ENCODE assay signal across 8 cellular contexts in genomic region chr6:41705996-41706835, GRCh38. TPM values are rescaled to one million over a fixed set of nuclear protein-coding genes. Genes with fewer than 3 reads are reported as not detected.
DNase-seq lines count a peak whose midpoint lies in the region; ATAC-seq and TF ChIP-seq lines count a peak whose summit lies in the region.

No MANE protein-coding gene starts in this region.

- H3K4me1 ChIP-seq in skeletal muscle tissue (ENCODE audit: control insufficient read depth in 3 of 3, insufficient read depth in 3 of 3, low read length in 3 of 3) = peaks cover 83 to 94% (median 84%) of the 10 kb centered on the region in 3 donors

- peak overlapping the region; percentile 54 to 85 (median 85) for H3K9ac ChIP-seq in skeletal muscle tissue (ENCODE audit: low read depth in 1 of 3, low read length in 3 of 3)

- H3K27ac ChIP-seq in angular gyrus (ENCODE audit: low read depth, low read length) (peak overlapping the region; percentile 99), skeletal muscle tissue (ENCODE audit: low read depth, low read length) (peak overlapping the region; percentile 92)

- H3K4me3 ChIP-seq in skeletal muscle tissue (ENCODE audit: low read length in 3 of 3) = peak overlapping the region in 2 of 3 donors; percentile 22 to 70

- DNase-seq in Daoy (ENCODE audit: low read depth) (peak; percentile 87), hepatic stellate cell (ENCODE audit: low spot score) (peak; percentile 76), cortex of kidney (lab: John Stamatoyannopoulos, UW) (no peak)

- no peaks in the 10 kb centered on the region for H3K27me3 ChIP-seq in skeletal muscle tissue (ENCODE audit: control insufficient read depth in 3 of 3, insufficient read depth in 3 of 3, low read length in 3 of 3)

- H3K9me3 ChIP-seq in skeletal muscle tissue (ENCODE audit: control insufficient read depth in 3 of 3, low read length in 3 of 3) = no peaks in the 10 kb centered on the region

- peaks cover 0 to 6% (median 0%) of the 10 kb centered on the region in 3 donors for H3K36me3 ChIP-seq in skeletal muscle tissue (ENCODE audit: control insufficient read depth in 3 of 3, insufficient read depth in 3 of 3, low read length in 3 of 3)

- ATAC-seq in GM19467 (IDR thresholded peaks at IDR 0.05; ENCODE audit: unreplicated experiment) = peak; percentile 64
- ATAC-seq in HG03558 (IDR thresholded peaks at IDR 0.05; ENCODE audit: extremely low read depth, unreplicated experiment) = peak; percentile 39
- ATAC-seq in SK-N-SH treated with all-trans-retinoic acid at 6 μM for 48 hours = peak; percentile 96

TF ChIP-seq in SK-N-SH treated with all-trans-retinoic acid at 6 μM for 48 hours, 23 proteins besides CTCF, POLR2A, EP300 and RAD21:
- TF ChIP-seq OSR1 (CRISPR knock-in tag; IDR thresholded peaks at IDR 0.05) (no peak), TSHZ2 (CRISPR knock-in tag; IDR thresholded peaks at IDR 0.05) (0 out of 2 replicates have a peak, but pooled peaks have one; percentile 26), GLIS3 (CRISPR knock-in tag; IDR thresholded peaks at IDR 0.05) (no peak), PATZ1 (CRISPR knock-in tag; IDR thresholded peaks at IDR 0.05; ENCODE audit: borderline replicate concordance) (no peak), CSDC2 (CRISPR knock-in tag; IDR thresholded peaks at IDR 0.05) (peak; percentile 57; the same call in 1 of the 2 replicates)

RNA-seq across cellular contexts. Expression of gene TFEB, which starts 29.2 kb away (rescaled TPM):
- total RNA-seq in Daoy (2014; rRNA removed; shearing (Covaris generic)) = 4.0 and 8.1 TPM in 2 replicates
- 7.8 TPM for total RNA-seq in skeletal muscle tissue

RNA-seq across cellular contexts. Expression of gene PGC, which starts 41.0 kb away (rescaled TPM):
- total RNA-seq in Daoy (2014; rRNA removed; shearing (Covaris generic)) = not detected in 2 replicates
- total RNA-seq in skeletal muscle tissue = 0.52 TPM

Comparison
In these comparisons a context has a peak if more than half of its experiments do, and no peak if none do; other contexts are left out.
1. ATAC-seq: peak in every context shown above with its lines; median percentile 96 in SK-N-SH treated with all-trans-retinoic acid at 6 μM for 48 hours; 64 in GM19467; 39 in HG03558.